Comparison of ENCODE assay signal across 8 cellular contexts in genomic region chr20:38748863-38749153, GRCh38. TPM values are rescaled to one million over a fixed set of nuclear protein-coding genes. Genes with fewer than 3 reads are reported as not detected.
A peak's percentile ranks its signal among the peaks of the same experiment; 100 is the strongest.
DNase-seq lines count a peak whose midpoint lies in the region.

No MANE protein-coding gene starts in this region.

- peak overlapping the region; percentile 81 for H3K4me3 ChIP-seq in CD8-positive, alpha-beta memory T cell (ENCODE audit: low read length)
- peak overlapping the region; percentile 64 for H3K4me3 ChIP-seq in HAP-1
- H3K4me3 ChIP-seq in iPS-20b (ENCODE audit: low read length) = peak overlapping the region; percentile 90

- no peaks in the 10 kb centered on the region for H3K9me3 ChIP-seq in CD8-positive, alpha-beta memory T cell (ENCODE audit: low read length)
- H3K9me3 ChIP-seq in HAP-1 = peaks cover 3% of the 10 kb centered on the region; the same call in 1 of the 2 replicates
- no peaks in the 10 kb centered on the region for H3K9me3 ChIP-seq in iPS-20b (ENCODE audit: insufficient read depth, low read depth, low read length)

- peak in 1 of 5 donors; percentile 39 for DNase-seq in CD8-positive, alpha-beta memory T cell
- DNase-seq in HAP-1 (ENCODE audit: low spot score in 2 of 2) = peak; percentile 20 to 52
- peak; percentile 27 for DNase-seq in NCI-H2227 treated with DMSO at 0.1 percent for 48 hours (lab: John Stamatoyannopoulos, UW)
- DNase-seq in activated naive CD4-positive, alpha-beta T cell treated with anti-CD3 and anti-CD28 coated beads, Interleukin-2, amount 50 U/mL, for 16 hours = peak; percentile 71
- peak; percentile 40 to 61 for DNase-seq in stimulated activated CD4-positive, alpha-beta T cell treated with anti-CD3 and anti-CD28 coated beads, Interleukin-15, amount 100 ng/mL, for 48 hours (ENCODE audit: low read depth in 2 of 2)
- DNase-seq in NCI-H2196 (lab: John Stamatoyannopoulos, UW; ENCODE audit: unreplicated experiment) = no peak
- DNase-seq in NCI-H187 treated with DMSO at 0.1 percent for 48 hours (lab: John Stamatoyannopoulos, UW) = no peak

- peaks cover 19% of the 10 kb centered on the region for H3K4me1 ChIP-seq in CD8-positive, alpha-beta memory T cell (ENCODE audit: insufficient read depth, low read length)
- H3K4me1 ChIP-seq in HAP-1 (peaks cover 3% of the 10 kb centered on the region; the same call in 1 of the 2 replicates), iPS-20b (ENCODE audit: insufficient read depth, low read length) (peaks cover 7% of the 10 kb centered on the region)

- H3K27ac ChIP-seq in CD8-positive, alpha-beta memory T cell (ENCODE audit: low read depth, low read length) = peak overlapping the region; percentile 84
- H3K27ac ChIP-seq in iPS-20b (ENCODE audit: low read length) = no peak overlapping the region

- peak overlapping the region; percentile 85 for H3K9ac ChIP-seq in iPS-20b (ENCODE audit: low read depth, low read length)

- peak overlapping the region; percentile 89 to 95 (median 94) for H3K4me3 Mint-ChIP-seq in CD8-positive, alpha-beta memory T cell

- H3K36me3 ChIP-seq in CD8-positive, alpha-beta memory T cell (ENCODE audit: insufficient read depth, low read length) = peaks cover 8% of the 10 kb centered on the region
- H3K36me3 ChIP-seq in HAP-1 (replicated peaks) (peaks cover 9% of the 10 kb centered on the region), iPS-20b (ENCODE audit: insufficient read depth, low read depth, low read length) (peaks cover 24% of the 10 kb centered on the region; the same call in 1 of the 2 replicates)

- H3K27me3 ChIP-seq in CD8-positive, alpha-beta memory T cell (ENCODE audit: insufficient read depth, low read length, poor library complexity, severe bottlenecking) = peaks cover 3% of the 10 kb centered on the region
- H3K27me3 ChIP-seq in HAP-1 (ENCODE audit: low read depth) (no peaks in the 10 kb centered on the region), iPS-20b (ENCODE audit: insufficient read depth, low read length) (peaks cover 28% of the 10 kb centered on the region)

- peak overlapping the region; percentile 91 to 97 (median 95) for H3K27ac Mint-ChIP-seq in CD8-positive, alpha-beta memory T cell

- in situ Hi-C loops in HAP-1 (cut with MboI; ENCODE audit: low sequenced_read_pairs) = no loop called here

- POLR2A ChIA-PET in CD8-positive, alpha-beta memory T cell (lab: Charles Lee) = interaction anchor here (0.7 to 1.7 kb wide), 3 partner anchors 57 to 213 kb away, joined by 3 to 6 read pairs (median 3); partner anchors contain the start of genes DHX35 and PPP1R16B

- peaks cover 0 to 38% (median 4%) of the 10 kb centered on the region in 3 donors for H3K36me3 Mint-ChIP-seq in CD8-positive, alpha-beta memory T cell

- peaks cover 0 to under 1% of the 10 kb centered on the region in 2 donors for H3K27me3 Mint-ChIP-seq in CD8-positive, alpha-beta memory T cell

- no peaks in the 10 kb centered on the region for H3K9me3 Mint-ChIP-seq in CD8-positive, alpha-beta memory T cell

- H3K4me1 Mint-ChIP-seq in CD8-positive, alpha-beta memory T cell = peaks cover 18 to 35% (median 28%) of the 10 kb centered on the region in 3 donors

- CTCF ChIA-PET in CD8-positive, alpha-beta memory T cell (lab: Charles Lee) = interaction anchor here (1.7 to 2.1 kb wide), 2 partner anchors 11 to 133 kb away, joined by 4 to 5 read pairs; no protein-coding TSS in a partner anchor

RNA-seq across cellular contexts. Expression of gene ACTR5, which starts 0.5 kb away (rescaled TPM):
- total RNA-seq in CD8-positive, alpha-beta memory T cell = 10 to 100 TPM; 12.2 to 12.6 TPM
- 9.5 TPM for polyA plus RNA-seq in CD8-positive, alpha-beta memory T cell

RNA-seq across cellular contexts. Expression of gene SLC32A1, which starts 24.5 kb away (rescaled TPM):
- total RNA-seq in CD8-positive, alpha-beta memory T cell = not detected
- polyA plus RNA-seq in CD8-positive, alpha-beta memory T cell = not detected

RNA-seq across cellular contexts. Expression of gene PPP1R16B, which starts 56.7 kb away (rescaled TPM):
- 100 to 1,000 TPM; 167 to 171 TPM for total RNA-seq in CD8-positive, alpha-beta memory T cell
- polyA plus RNA-seq in CD8-positive, alpha-beta memory T cell = 40.2 TPM

Comparison
In these comparisons a context has a peak if more than half of its experiments do, and no peak if none do; other contexts are left out.
1. DNase-seq: peak in HAP-1 (2 of 2), NCI-H2227 treated with DMSO at 0.1 percent for 48 hours (single experiment), activated naive CD4-positive, alpha-beta T cell treated with anti-CD3 and anti-CD28 coated beads, Interleukin-2, amount 50 U/mL, for 16 hours (single experiment) and stimulated activated CD4-positive, alpha-beta T cell treated with anti-CD3 and anti-CD28 coated beads, Interleukin-15, amount 100 ng/mL, for 48 hours (2 of 2); none in NCI-H2196 (single experiment) and NCI-H187 treated with DMSO at 0.1 percent for 48 hours (single experiment).
2. Peak in every context shown above with its lines, with median percentiles within 50 percentile points of each other: H3K4me3 ChIP-seq.